ENCODE assay signal across 12 cellular contexts in the genomic region with DNA sequence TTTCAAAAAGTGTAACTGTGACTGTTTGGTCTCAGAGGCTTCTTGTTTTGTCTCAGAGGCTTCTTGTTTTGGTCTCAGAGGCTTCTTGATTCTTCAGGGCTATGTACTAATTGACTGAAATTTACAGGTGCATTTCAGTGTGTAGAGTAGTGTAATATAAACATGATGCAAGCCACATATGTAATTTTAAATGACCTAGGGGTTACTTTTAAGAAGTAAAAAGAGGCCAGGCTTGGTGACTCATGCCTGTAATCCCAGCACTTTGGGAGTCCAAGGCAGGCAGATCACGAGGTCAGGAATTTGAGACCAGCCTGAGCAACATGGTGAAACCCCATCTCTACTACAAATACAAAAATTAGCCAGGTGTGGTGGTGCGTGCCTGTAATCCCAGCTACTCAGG. TPM values are rescaled to one million over a fixed set of nuclear protein-coding genes. Genes with fewer than 3 reads are reported as not detected.
DNase-seq lines count a peak whose midpoint lies in the region; FAIRE-seq and TF ChIP-seq lines count a peak whose summit lies in the region.
"Not testable (repeated sequence)": the region's sequence is repeated elsewhere in the genome, so short reads cannot be mapped to it uniquely, and the experiment has no call there.
"Had no signal": no experiment of that assay in that cellular context is flagged by ENCODE, and none has a peak within 500 bp of the region (broad histone marks: within the 10 kb centered on the region; RNA-seq: fewer than 3 reads in every experiment).

No MANE protein-coding gene starts in this region.

- not testable (repeated sequence) for H3K4me3 ChIP-seq in bronchial epithelial cell (ENCODE audit: low read depth, low read length); fibroblast of villous mesenchyme (ENCODE audit: low read depth, low read length)

- not testable (repeated sequence) for FAIRE-seq in bronchial epithelial cell (lab: Jason Lieb, UNC)

- POLR2A ChIA-PET in RWPE1 (lab: Yijun Ruan, JAX; ENCODE audit: low non-redundant PET) = not testable (repeated sequence)

- DNase-seq in EL (peak; percentile 46), HT1080 (ENCODE audit: low read depth) (peak; percentile 39), LoVo (ENCODE audit: low spot score) (peak; percentile 16), NCI-H69 (lab: John Stamatoyannopoulos, UW) (peak; percentile 45), RWPE1 (ENCODE audit: low spot score) (peak; percentile 8), bronchial epithelial cell (ENCODE audit: low read depth) (peak; percentile 30), fibroblast of villous mesenchyme (ENCODE audit: low read depth) (peak; percentile 24), renal cortical epithelial cell (ENCODE audit: low read depth) (peak; percentile 48)

- not testable (repeated sequence) for H3K36me3 ChIP-seq in bronchial epithelial cell (ENCODE audit: control insufficient read depth, insufficient read depth, low read length)

- not testable (repeated sequence) for H3K27me3 ChIP-seq in bronchial epithelial cell (ENCODE audit: control insufficient read depth, insufficient read depth, low read length)

- not testable (repeated sequence) for H3K27ac ChIP-seq in RWPE1

- CTCF ChIA-PET in RWPE1 (lab: Yijun Ruan, JAX) = not testable (repeated sequence)

- not testable (repeated sequence) for TF ChIP-seq CTCF in RWPE1 (conservative IDR thresholded peaks at IDR 0.05; ENCODE audit: low read depth); bronchial epithelial cell (IDR thresholded peaks at IDR 0.05; ENCODE audit: insufficient read depth, low read length, severe bottlenecking); fibroblast of villous mesenchyme (IDR thresholded peaks at IDR 0.05; ENCODE audit: insufficient read depth, low read depth, low read length)

RNA-seq across cellular contexts. Expression of gene KLHL31, which starts 3.2 kb away (rescaled TPM):
- total RNA-seq in HT1080 (2014; rRNA removed; shearing (Covaris generic)) = 0.02 TPM in 1 of 2 replicates, not detected in the other
- polyA plus RNA-seq in HT1080 (2015; cell fraction: cytosol; rRNA removed) = not detected in 2 replicates
- polyA plus RNA-seq in HT1080 (2015; cell fraction: nucleus; rRNA removed) = 0.03 and 0.06 TPM in 2 replicates
- total RNA-seq in bronchial epithelial cell (0.26 TPM in 2 replicates), fibroblast of villous mesenchyme (under 0.01 TPM in 1 of 2 replicates, not detected in the other), renal cortical epithelial cell (0.20 TPM in 1 of 2 replicates, not detected in the other)
- total RNA-seq: CD4-positive, CD25-positive, alpha-beta regulatory T cell; GM12878; GM23248; HFFc6 had no signal
- polyA plus RNA-seq: CD4-positive, CD25-positive, alpha-beta regulatory T cell had no signal
